In the genomic region with DNA sequence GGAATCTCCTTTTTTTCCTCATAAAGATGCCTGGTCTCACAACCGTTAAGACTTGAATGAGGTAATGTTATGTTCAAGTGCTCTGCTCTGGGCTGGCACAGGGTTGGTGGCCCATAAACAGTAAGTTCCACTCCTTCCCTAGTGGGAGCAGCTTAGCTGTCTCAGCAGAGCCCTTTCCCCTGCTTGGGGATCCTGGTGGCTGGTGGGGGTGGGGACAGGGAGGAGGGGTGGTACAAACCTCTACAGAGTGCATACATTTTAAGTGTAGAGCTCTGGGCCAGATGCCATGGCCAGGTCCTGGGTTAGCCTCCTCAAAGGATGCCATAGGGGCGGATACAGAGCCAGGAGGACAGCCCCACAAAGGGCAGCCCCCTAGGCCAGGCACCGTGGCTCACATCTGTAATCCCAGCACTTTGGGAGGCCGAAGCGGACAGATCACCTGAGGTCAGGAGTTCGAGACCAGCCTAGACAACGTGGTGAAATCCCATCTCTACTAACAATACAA, we compare ENCODE assay signal across 32 cellular contexts. TPM values are rescaled to one million over a fixed set of nuclear protein-coding genes. Genes with fewer than 3 reads are reported as not detected.
"Had no signal": no experiment of that assay in that cellular context is flagged by ENCODE, and none has a peak within 500 bp of the region (broad histone marks: within the 10 kb centered on the region; RNA-seq: fewer than 3 reads in every experiment).

No MANE protein-coding gene starts in this region.

- H3K36me3 Mint-ChIP-seq: naive B cell; stimulated activated effector memory CD8-positive, alpha-beta T cell treated with anti-CD3 and anti-CD28 coated beads, Interleukin-12 subunit alpha, Interleukin-12 subunit beta, amount 100 ng/mL, for 72 hours had no signal

- DNase-seq: activated CD4-positive, alpha-beta memory T cell treated with anti-CD3 and anti-CD28 coated beads for 36 hours; activated CD4-positive, alpha-beta T cell treated with anti-CD3 and anti-CD28 coated beads, Interleukin-2, amount 10 ng/mL, durations not matched to agents 24 days and 14 days; activated CD4-positive, CD25-positive, alpha-beta regulatory T cell treated with anti-CD3 and anti-CD28 coated beads, Interleukin-2, amount 50 U/mL, for 72 hours; activated CD8-positive, alpha-beta memory T cell treated with anti-CD3 and anti-CD28 coated beads, Interleukin-2, amount 50 U/mL, for 4 hours; activated effector memory CD4-positive, alpha-beta T cell treated with anti-CD3 and anti-CD28 coated beads, Interleukin-2, amount 50 U/mL, for 16 hours; activated naive CD4-positive, alpha-beta T cell treated with anti-CD3 and anti-CD28 coated beads, Interleukin-2, amount 10 ng/mL, durations not matched to agents 7 days and 5 days; activated T-cell treated with anti-CD3 and anti-CD28 coated beads, Interleukin-2, amount 50 U/mL, for 1 hour; amygdala; caudate nucleus; effector CD4-positive, alpha-beta T cell; esophagus squamous epithelium; gastrocnemius medialis; glutamatergic neuron; left ventricle myocardium superior; naive B cell; nephron progenitor cell; ovary; retina; stimulated activated CD4-positive, alpha-beta T cell treated with anti-CD3 and anti-CD28 coated beads, Interleukin-4, amount 100 ng/mL, for 24 hours; T-helper 2 cell had no signal

- H3K27ac Mint-ChIP-seq: activated CD4-positive, alpha-beta memory T cell treated with anti-CD3 and anti-CD28 coated beads for 36 hours; activated CD4-positive, alpha-beta T cell treated with anti-CD3 and anti-CD28 coated beads, Interleukin-2, amount 10 ng/mL, durations not matched to agents 24 days and 14 days; activated naive CD4-positive, alpha-beta T cell treated with anti-CD3 and anti-CD28 coated beads, Interleukin-2, amount 10 ng/mL, durations not matched to agents 7 days and 5 days; activated T-helper 1 cell treated with anti-CD3 and anti-CD28 coated beads, Interleukin-12 subunit alpha, Interleukin-12 subunit beta, Interleukin-2, Interleukin-4 antibody, amounts not matched to agents 30 ng/mL and 10 ng/mL and 1 ng/mL, durations not matched to agents 14 hours and 24 hours and 36 hours; nephron progenitor cell; stimulated activated effector memory CD8-positive, alpha-beta T cell treated with anti-CD3 and anti-CD28 coated beads, Interleukin-12 subunit alpha, Interleukin-12 subunit beta, amount 100 ng/mL, for 72 hours; stimulated activated naive CD8-positive, alpha-beta T cell treated with anti-CD3 and anti-CD28 coated beads, Interleukin-15, Interleukin-2, amounts not matched to agents 100 ng/mL and 50 ng/mL, for 24 hours had no signal

- H3K27me3 Mint-ChIP-seq: naive B cell; stimulated activated naive CD8-positive, alpha-beta T cell treated with anti-CD3 and anti-CD28 coated beads, Interleukin-15, Interleukin-2, amounts not matched to agents 100 ng/mL and 50 ng/mL, for 24 hours had no signal

- ATAC-seq: gastrocnemius medialis; left ventricle myocardium superior; stimulated activated effector memory CD8-positive, alpha-beta T cell treated with anti-CD3 and anti-CD28 coated beads, Interleukin-12 subunit alpha, Interleukin-12 subunit beta, amount 100 ng/mL, for 72 hours had no signal

- H3K4me3 ChIP-seq: esophagus squamous epithelium, gastrocnemius medialis, ovary, prostate gland, skin epidermis, thoracic aorta, vagina had no signal

- H3K4me3 Mint-ChIP-seq: activated CD4-positive, alpha-beta memory T cell treated with anti-CD3 and anti-CD28 coated beads for 36 hours; activated CD4-positive, alpha-beta T cell treated with anti-CD3 and anti-CD28 coated beads, Interleukin-2, amount 10 ng/mL, durations not matched to agents 24 days and 14 days; activated naive CD4-positive, alpha-beta T cell treated with anti-CD3 and anti-CD28 coated beads, Interleukin-2, amount 10 ng/mL, durations not matched to agents 7 days and 5 days; activated T-helper 1 cell treated with anti-CD3 and anti-CD28 coated beads, Interleukin-12 subunit alpha, Interleukin-12 subunit beta, Interleukin-2, Interleukin-4 antibody, amounts not matched to agents 30 ng/mL and 10 ng/mL and 1 ng/mL, durations not matched to agents 14 hours and 24 hours and 36 hours; nephron progenitor cell; stimulated activated effector memory CD8-positive, alpha-beta T cell treated with anti-CD3 and anti-CD28 coated beads, Interleukin-12 subunit alpha, Interleukin-12 subunit beta, amount 100 ng/mL, for 72 hours; stimulated activated naive CD8-positive, alpha-beta T cell treated with anti-CD3 and anti-CD28 coated beads, Interleukin-15, Interleukin-2, amounts not matched to agents 100 ng/mL and 50 ng/mL, for 24 hours had no signal

- H3K9me3 Mint-ChIP-seq: activated CD4-positive, alpha-beta T cell treated with anti-CD3 and anti-CD28 coated beads, Interleukin-2, amount 10 ng/mL, durations not matched to agents 24 days and 14 days had no signal

- H3K27ac ChIP-seq: epithelial cell of prostate, esophagus squamous epithelium, gastrocnemius medialis, neutrophil, ovary, prostate gland, skin epidermis, thoracic aorta, vagina had no signal

RNA-seq across cellular contexts. Expression of a gene that starts 20.7 kb away (rescaled TPM):
- total RNA-seq: activated CD4-positive, alpha-beta memory T cell treated with anti-CD3 and anti-CD28 coated beads for 36 hours; activated CD4-positive, alpha-beta T cell treated with anti-CD3 and anti-CD28 coated beads, Interleukin-2, amount 10 ng/mL, durations not matched to agents 24 days and 14 days; activated CD8-positive, alpha-beta memory T cell treated with anti-CD3 and anti-CD28 coated beads for 36 hours; activated T-helper 1 cell treated with anti-CD3 and anti-CD28 coated beads, Interleukin-12 subunit alpha, Interleukin-12 subunit beta, Interleukin-2, Interleukin-4 antibody, amounts not matched to agents 30 ng/mL and 10 ng/mL and 1 ng/mL, durations not matched to agents 14 hours and 24 hours and 36 hours; gastrocnemius medialis; left ventricle myocardium superior; sciatic nerve; subcutaneous adipose tissue had no signal
